ENCODE assay signal across 8 cellular contexts in the genomic region with DNA sequence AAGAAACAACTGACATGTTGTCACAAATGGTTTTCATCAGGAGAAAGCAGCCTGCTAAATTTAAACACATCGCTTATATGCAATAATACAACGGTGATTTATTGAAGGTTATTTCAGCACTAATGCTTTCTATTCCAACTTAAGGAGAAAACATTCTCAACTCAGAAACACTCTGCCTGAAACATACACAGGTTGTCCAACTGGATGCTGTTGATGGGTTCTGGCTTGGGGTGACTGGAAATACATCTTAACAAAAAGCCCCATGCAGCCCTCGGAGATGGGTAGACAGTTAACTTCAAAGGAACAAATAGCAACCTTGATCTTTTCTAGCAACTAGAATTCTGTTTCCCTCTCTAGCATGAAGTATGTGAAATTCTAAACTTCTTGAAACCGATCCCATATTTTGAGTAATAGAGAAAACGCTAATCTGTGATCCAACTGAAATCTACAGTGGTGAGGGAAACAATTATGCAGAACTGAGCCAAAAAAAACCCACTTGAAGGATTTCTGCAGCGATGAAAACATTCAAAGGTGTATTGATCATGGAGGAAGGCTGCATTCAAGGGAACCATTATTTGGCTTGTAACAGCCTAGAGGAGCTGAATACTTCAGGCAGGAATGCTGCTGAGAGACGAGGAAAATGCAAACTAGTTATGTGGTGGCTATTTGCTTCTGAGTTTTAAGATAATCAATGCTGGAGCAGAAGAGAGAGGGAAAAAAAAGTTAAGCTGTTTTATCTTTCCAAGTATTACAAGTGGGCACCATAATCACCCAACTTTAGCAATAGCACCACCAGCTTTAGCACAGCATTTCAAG. TPM values are rescaled to one million over a fixed set of nuclear protein-coding genes. Genes with fewer than 3 reads are reported as not detected.
DNase-seq lines count a peak whose midpoint lies in the region; ATAC-seq and TF ChIP-seq lines count a peak whose summit lies in the region.
"Had no signal": no experiment of that assay in that cellular context is flagged by ENCODE, and none has a peak within 500 bp of the region (broad histone marks: within the 10 kb centered on the region; RNA-seq: fewer than 3 reads in every experiment).

No MANE protein-coding gene starts in this region.

- WGBS in body of pancreas, 2 donors = 42 to 51% methylated on average over 7 of the region's 7 CpGs

- no peak for ATAC-seq in body of pancreas
- ATAC-seq in left lung = no peak
- no peak for ATAC-seq in thoracic aorta (ENCODE audit: insufficient number of reproducible peaks, low FRiP score, low read depth)
- no peak for ATAC-seq in mucosa of descending colon

- H3K9me3 ChIP-seq in body of pancreas (no peaks in the 10 kb centered on the region), left lung (no peaks in the 10 kb centered on the region), thoracic aorta (no peaks in the 10 kb centered on the region), mucosa of descending colon (no peaks in the 10 kb centered on the region)

- no peak overlapping the region for H3K9ac ChIP-seq in KMS-11

- H3K27ac ChIP-seq in KMS-11 = no peak overlapping the region
- peak overlapping the region; percentile 19 to 100 (median 98) for H3K27ac ChIP-seq in body of pancreas
- peak overlapping the region; percentile 95 to 98 for H3K27ac ChIP-seq in left lung
- peak overlapping the region; percentile 97 to 100 for H3K27ac ChIP-seq in thoracic aorta

- no peaks in the 10 kb centered on the region; the same call in 1 of the 2 replicates for H3K36me3 ChIP-seq in KMS-11 (ENCODE audit: insufficient read depth)
- H3K36me3 ChIP-seq in body of pancreas (replicated peaks in 1 of 2; ENCODE audit: insufficient read depth in 1 of 2, low read depth in 2 of 2) = no peaks in the 10 kb centered on the region
- H3K36me3 ChIP-seq in left lung = peaks cover 0 to 18% of the 10 kb centered on the region in 2 donors
- no peaks in the 10 kb centered on the region for H3K36me3 ChIP-seq in thoracic aorta
- peaks cover 4% of the 10 kb centered on the region for H3K36me3 ChIP-seq in mucosa of descending colon (ENCODE audit: low read depth)

- H3K27me3 ChIP-seq in KMS-11 (ENCODE audit: insufficient read depth, low read depth) = no peaks in the 10 kb centered on the region
- no peaks in the 10 kb centered on the region for H3K27me3 ChIP-seq in body of pancreas
- no peaks in the 10 kb centered on the region for H3K27me3 ChIP-seq in left lung
- H3K27me3 ChIP-seq in thoracic aorta (replicated peaks; ENCODE audit: insufficient read depth) = no peaks in the 10 kb centered on the region

- DNase-seq in body of pancreas (no peak), left lung (no peak), thoracic aorta (ENCODE audit: low spot score) (no peak), NCI-H524 treated with DMSO at 0.1 percent for 48 hours (lab: John Stamatoyannopoulos, UW) (no peak), mucosa of descending colon (no peak)
- DNase-seq in stimulated activated CD4-positive, alpha-beta T cell treated with anti-CD3 and anti-CD28 coated beads, Interleukin-2, amount 100 ng/mL, for 48 hours = no peak
- DNase-seq: T-helper 17 cell had no signal

- TF ChIP-seq CTCF in KMS-11 (conservative IDR thresholded peaks at IDR 0.05; ENCODE audit: low read depth, low read length) = no peak
- TF ChIP-seq CTCF in body of pancreas (IDR thresholded peaks at IDR 0.05) = no peak
- no peak for TF ChIP-seq CTCF in left lung (IDR thresholded peaks at IDR 0.05)
- TF ChIP-seq CTCF in thoracic aorta (IDR thresholded peaks at IDR 0.05) = no peak
- TF ChIP-seq CTCF in mucosa of descending colon (IDR thresholded peaks at IDR 0.05) = no peak

- peaks cover 79% of the 10 kb centered on the region for H3K79me2 ChIP-seq in KMS-11 (ENCODE audit: insufficient read depth, low read depth)

- no peaks in the 10 kb centered on the region for H4K20me1 ChIP-seq in KMS-11 (ENCODE audit: insufficient read depth)

- intact Hi-C loops in body of pancreas (cut with DNase I) = no loop called here
- intact Hi-C loops in left lung (cut with DNase I) = no loop called here
- intact Hi-C loops in mucosa of descending colon (cut with DNase I, micrococcal nuclease) = no loop called here

- TF ChIP-seq POLR2A in body of pancreas (IDR thresholded peaks at IDR 0.05) = no peak

- H2AFZ ChIP-seq in KMS-11 (ENCODE audit: low read depth) = no peak overlapping the region

- no peak overlapping the region for H3K4me3 ChIP-seq in KMS-11 (IDR thresholded peaks at IDR 0.05; ENCODE audit: insufficient read depth, low read depth, low read length)
- H3K4me3 ChIP-seq in body of pancreas = no peak overlapping the region
- H3K4me3 ChIP-seq in left lung = no peak overlapping the region
- H3K4me3 ChIP-seq in thoracic aorta = peak overlapping the region; percentile 28
- H3K4me3 ChIP-seq in mucosa of descending colon = no peak overlapping the region

- H3K4me1 ChIP-seq in KMS-11 (ENCODE audit: low read depth, poor library complexity, severe bottlenecking) (peaks cover 44% of the 10 kb centered on the region), body of pancreas (peaks cover 75% of the 10 kb centered on the region), left lung (peaks cover 63 to 76% of the 10 kb centered on the region in 2 donors), thoracic aorta (ENCODE audit: control insufficient read depth in 1 of 2, low read depth in 2 of 2) (peaks cover 71 to 87% of the 10 kb centered on the region in 2 donors), mucosa of descending colon (ENCODE audit: low read depth) (peaks cover 47% of the 10 kb centered on the region)

- peak overlapping the region; percentile 87; the same call in 1 of the 2 replicates for H3K4me2 ChIP-seq in KMS-11

RNA-seq across cellular contexts. Expression of a gene that starts 6.9 kb away (rescaled TPM):
- total RNA-seq in body of pancreas = 10 to 100 TPM; 18.9 to 19.1 TPM
- total RNA-seq in left lung = 10 to 100 TPM; 38.9 to 39.8 TPM
- 10 to 100 TPM; 17.9 to 27.2 TPM for total RNA-seq in thoracic aorta
- total RNA-seq in mucosa of descending colon = 10 to 100 TPM; 62.1 to 64.9 (median 62.1) TPM
